In genomic region chr22:42978453-42979103, GRCh38 we compare ENCODE assay signal across 10 cellular contexts. TPM values are rescaled to one million over a fixed set of nuclear protein-coding genes. Genes with fewer than 3 reads are reported as not detected.
DNase-seq lines count a peak whose midpoint lies in the region; ATAC-seq lines count a peak whose summit lies in the region.
"Had no signal": no experiment of that assay in that cellular context is flagged by ENCODE, and none has a peak within 500 bp of the region (broad histone marks: within the 10 kb centered on the region; RNA-seq: fewer than 3 reads in every experiment).

No MANE protein-coding gene starts in this region.

- peak; percentile 72 for ATAC-seq in left ventricle myocardium superior
- ATAC-seq in sciatic nerve: peak; percentile 84
- no peak for ATAC-seq in GM21515 (IDR thresholded peaks at IDR 0.05; ENCODE audit: unreplicated experiment)
- ATAC-seq in HG03175 (IDR thresholded peaks at IDR 0.05; ENCODE audit: unreplicated experiment): no peak
- no peak for ATAC-seq in GM19023 (IDR thresholded peaks at IDR 0.05; ENCODE audit: unreplicated experiment)

- intact Hi-C loops in left ventricle myocardium superior (cut with micrococcal nuclease): no loop called here
- intact Hi-C loops in sciatic nerve (cut with DNase I): no loop called here

- DNase-seq in EL: peak; percentile 64
- peak; percentile 53 for DNase-seq in amniotic epithelial cell (ENCODE audit: low read depth)
- DNase-seq in left ventricle myocardium superior: no peak
- DNase-seq in sciatic nerve (ENCODE audit: low spot score): no peak
- no peak for DNase-seq in Kasumi-1 (lab: John Stamatoyannopoulos, UW)
- DNase-seq: activated gamma-delta T cell treated with Interleukin-2 at 50 U/mL for 16 hours, GDM1 had no signal

RNA-seq across cellular contexts. Expression of gene PACSIN2, which starts 36.4 kb away (rescaled TPM):
- total RNA-seq in left ventricle myocardium superior: 63.8 TPM
- total RNA-seq in sciatic nerve: 48.6 TPM

Comparison
In these comparisons a context has a peak if more than half of its experiments do, and no peak if none do; other contexts are left out.
1. DNase-seq: peak in EL (single experiment) and amniotic epithelial cell (single experiment); none in left ventricle myocardium superior (single experiment), sciatic nerve (single experiment) and Kasumi-1 (0 of 2).
2. ATAC-seq: peak in left ventricle myocardium superior (single experiment) and sciatic nerve (single experiment); none in GM21515 (single experiment), HG03175 (single experiment) and GM19023 (single experiment).